Comparison of ENCODE assay signal across 1 cellular context in genomic region chr19:29771708-29772415, GRCh38.
TF ChIP-seq lines count a peak whose summit lies in the region.

No MANE protein-coding gene starts in this region.

TF ChIP-seq in GM23338, 12 proteins besides CTCF, POLR2A, EP300 and RAD21 (continued from another document):
- TF ChIP-seq ZNF462 (CRISPR knock-in tag; IDR thresholded peaks at IDR 0.05) (no peak), STAT1 (IDR thresholded peaks at IDR 0.05; ENCODE audit: unreplicated experiment) (no peak), EZH2 (IDR thresholded peaks at IDR 0.05; ENCODE audit: low read depth, unreplicated experiment) (no peak), CREB1 (CRISPR knock-in tag; IDR thresholded peaks at IDR 0.05; ENCODE audit: low read depth) (no peak), REST (IDR thresholded peaks at IDR 0.05; ENCODE audit: unreplicated experiment) (no peak), JUNB (IDR thresholded peaks at IDR 0.05; ENCODE audit: unreplicated experiment) (no peak), ETS1 (IDR thresholded peaks at IDR 0.05) (no peak), EZH2phosphoT487 (IDR thresholded peaks at IDR 0.05; ENCODE audit: unreplicated experiment) (no peak)
